In the genomic region with DNA sequence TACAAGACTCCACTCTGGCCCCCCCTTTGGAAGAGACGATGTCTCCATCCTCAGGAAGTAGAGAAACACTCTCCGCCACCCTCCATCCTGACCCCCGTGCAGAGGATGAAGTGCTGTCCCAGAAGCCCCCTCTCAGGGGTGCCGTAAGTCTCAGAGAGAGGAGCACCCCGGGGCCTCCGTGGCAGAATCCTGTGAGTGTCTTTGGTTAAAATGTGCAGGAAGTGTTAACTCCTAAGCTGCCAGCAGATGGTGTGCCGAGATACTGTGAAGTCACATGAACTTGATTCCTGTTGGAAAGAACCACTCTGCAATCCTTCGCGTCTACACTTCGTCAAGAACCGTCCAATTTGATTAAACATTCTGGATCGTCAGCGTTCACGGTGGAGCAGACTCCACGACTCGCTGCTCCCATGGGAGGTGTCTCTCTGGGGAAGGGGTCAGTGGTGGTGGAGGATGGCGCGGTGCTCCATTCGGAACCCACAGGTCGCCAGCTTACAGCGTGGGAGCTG, we compare ENCODE assay signal across 8 cellular contexts. TPM values are rescaled to one million over a fixed set of nuclear protein-coding genes. Genes with fewer than 3 reads are reported as not detected.
DNase-seq lines count a peak whose midpoint lies in the region; ATAC-seq and TF ChIP-seq lines count a peak whose summit lies in the region.

No MANE protein-coding gene starts in this region.

- DNase-seq in GM12864 (ENCODE audit: low read depth), result peak; percentile 41
- peak; percentile 67 for DNase-seq in activated CD4-positive, alpha-beta memory T cell treated with anti-CD3 and anti-CD28 coated beads, Interleukin-2, amount 10 ng/mL, durations not matched to agents 7 days and 5 days
- DNase-seq in glutamatergic neuron, result peak; percentile 55
- DNase-seq in stimulated activated CD4-positive, alpha-beta T cell treated with anti-CD3 and anti-CD28 coated beads, Interleukin-4, amount 100 ng/mL, for 48 hours (ENCODE audit: low read depth in 2 of 2), result peak; percentile 38 to 46
- no peak for DNase-seq in NOMO-1 (lab: John Stamatoyannopoulos, UW; ENCODE audit: unreplicated experiment in 2 of 2)
- DNase-seq in DMS153 (lab: John Stamatoyannopoulos, UW), result no peak

- H3K4me3 Mint-ChIP-seq in activated CD4-positive, alpha-beta memory T cell treated with anti-CD3 and anti-CD28 coated beads, Interleukin-2, amount 10 ng/mL, durations not matched to agents 7 days and 5 days, result peak overlapping the region; percentile 74
- peak overlapping the region; percentile 61 for H3K4me3 Mint-ChIP-seq in glutamatergic neuron (ENCODE audit: unreplicated experiment)

- H3K27ac Mint-ChIP-seq in activated CD4-positive, alpha-beta memory T cell treated with anti-CD3 and anti-CD28 coated beads, Interleukin-2, amount 10 ng/mL, durations not matched to agents 7 days and 5 days, result peak overlapping the region; percentile 97
- peak overlapping the region; percentile 87 for H3K27ac Mint-ChIP-seq in glutamatergic neuron (ENCODE audit: unreplicated experiment)

- ATAC-seq in HG03342 (IDR thresholded peaks at IDR 0.05; ENCODE audit: unreplicated experiment), result peak; percentile 26
- no peak for ATAC-seq in HG03521 (IDR thresholded peaks at IDR 0.05; ENCODE audit: unreplicated experiment)

- H3K9me3 Mint-ChIP-seq in activated CD4-positive, alpha-beta memory T cell treated with anti-CD3 and anti-CD28 coated beads, Interleukin-2, amount 10 ng/mL, durations not matched to agents 7 days and 5 days, result no peaks in the 10 kb centered on the region
- H3K9me3 Mint-ChIP-seq in glutamatergic neuron (ENCODE audit: unreplicated experiment), result peaks cover 11% of the 10 kb centered on the region

- no peaks in the 10 kb centered on the region for H3K27me3 Mint-ChIP-seq in activated CD4-positive, alpha-beta memory T cell treated with anti-CD3 and anti-CD28 coated beads, Interleukin-2, amount 10 ng/mL, durations not matched to agents 7 days and 5 days
- peaks cover 7% of the 10 kb centered on the region for H3K27me3 Mint-ChIP-seq in glutamatergic neuron (ENCODE audit: unreplicated experiment)

- CTCF ChIA-PET in activated CD4-positive, alpha-beta memory T cell treated with anti-CD3 and anti-CD28 coated beads, Interleukin-2, amount 10 ng/mL, durations not matched to agents 7 days and 5 days (lab: Charles Lee), result interaction anchor here (0.7 to 1.6 kb wide), 7 partner anchors 10 to 481 kb away, joined by 3 to 8 read pairs (median 4); no protein-coding TSS in a partner anchor

- peak overlapping the region; percentile 2 for H3K4me3 ChIP-seq in GM12864 (ENCODE audit: low read depth, low read length)

- TF ChIP-seq CTCF in GM12864 (IDR thresholded peaks at IDR 0.05; ENCODE audit: low read depth, low read length, missing control alignments) (peak; percentile 61), glutamatergic neuron (IDR thresholded peaks at IDR 0.05; ENCODE audit: partially characterized antibody, unreplicated experiment) (peak; percentile 49)

- peaks cover 46% of the 10 kb centered on the region for H3K36me3 Mint-ChIP-seq in activated CD4-positive, alpha-beta memory T cell treated with anti-CD3 and anti-CD28 coated beads, Interleukin-2, amount 10 ng/mL, durations not matched to agents 7 days and 5 days (ENCODE audit: low read depth)
- H3K36me3 Mint-ChIP-seq in glutamatergic neuron (ENCODE audit: unreplicated experiment), result no peaks in the 10 kb centered on the region

- POLR2A ChIA-PET in activated CD4-positive, alpha-beta memory T cell treated with anti-CD3 and anti-CD28 coated beads, Interleukin-2, amount 10 ng/mL, durations not matched to agents 7 days and 5 days (lab: Charles Lee), result interaction anchor here (0.8 to 1.7 kb wide), 15 partner anchors 8 to 744 kb away, joined by 3 to 7 read pairs (median 4); no protein-coding TSS in a partner anchor

- peaks cover 83% of the 10 kb centered on the region for H3K4me1 Mint-ChIP-seq in activated CD4-positive, alpha-beta memory T cell treated with anti-CD3 and anti-CD28 coated beads, Interleukin-2, amount 10 ng/mL, durations not matched to agents 7 days and 5 days
- peaks cover 40% of the 10 kb centered on the region for H3K4me1 Mint-ChIP-seq in glutamatergic neuron (ENCODE audit: low read depth, unreplicated experiment)

RNA-seq across cellular contexts. Expression of a gene that starts 5.6 kb away (rescaled TPM):
- 10 to 100 TPM; 33.6 to 38.9 TPM for total RNA-seq in activated CD4-positive, alpha-beta memory T cell treated with anti-CD3 and anti-CD28 coated beads, Interleukin-2, amount 10 ng/mL, durations not matched to agents 7 days and 5 days
- 25.5 TPM for total RNA-seq in glutamatergic neuron (ENCODE audit: unreplicated experiment)

RNA-seq across cellular contexts. Expression of a gene that starts 20.5 kb away (rescaled TPM):
- total RNA-seq in activated CD4-positive, alpha-beta memory T cell treated with anti-CD3 and anti-CD28 coated beads, Interleukin-2, amount 10 ng/mL, durations not matched to agents 7 days and 5 days, result not detected
- not detected for total RNA-seq in glutamatergic neuron (ENCODE audit: unreplicated experiment)

Comparison
In these comparisons a context has a peak if more than half of its experiments do, and no peak if none do; other contexts are left out.
1. DNase-seq: peak in GM12864 (single experiment), activated CD4-positive, alpha-beta memory T cell treated with anti-CD3 and anti-CD28 coated beads, Interleukin-2, amount 10 ng/mL, durations not matched to agents 7 days and 5 days (single experiment), glutamatergic neuron (single experiment) and stimulated activated CD4-positive, alpha-beta T cell treated with anti-CD3 and anti-CD28 coated beads, Interleukin-4, amount 100 ng/mL, for 48 hours (2 of 2); none in NOMO-1 (0 of 2) and DMS153 (single experiment).